In the genomic region with DNA sequence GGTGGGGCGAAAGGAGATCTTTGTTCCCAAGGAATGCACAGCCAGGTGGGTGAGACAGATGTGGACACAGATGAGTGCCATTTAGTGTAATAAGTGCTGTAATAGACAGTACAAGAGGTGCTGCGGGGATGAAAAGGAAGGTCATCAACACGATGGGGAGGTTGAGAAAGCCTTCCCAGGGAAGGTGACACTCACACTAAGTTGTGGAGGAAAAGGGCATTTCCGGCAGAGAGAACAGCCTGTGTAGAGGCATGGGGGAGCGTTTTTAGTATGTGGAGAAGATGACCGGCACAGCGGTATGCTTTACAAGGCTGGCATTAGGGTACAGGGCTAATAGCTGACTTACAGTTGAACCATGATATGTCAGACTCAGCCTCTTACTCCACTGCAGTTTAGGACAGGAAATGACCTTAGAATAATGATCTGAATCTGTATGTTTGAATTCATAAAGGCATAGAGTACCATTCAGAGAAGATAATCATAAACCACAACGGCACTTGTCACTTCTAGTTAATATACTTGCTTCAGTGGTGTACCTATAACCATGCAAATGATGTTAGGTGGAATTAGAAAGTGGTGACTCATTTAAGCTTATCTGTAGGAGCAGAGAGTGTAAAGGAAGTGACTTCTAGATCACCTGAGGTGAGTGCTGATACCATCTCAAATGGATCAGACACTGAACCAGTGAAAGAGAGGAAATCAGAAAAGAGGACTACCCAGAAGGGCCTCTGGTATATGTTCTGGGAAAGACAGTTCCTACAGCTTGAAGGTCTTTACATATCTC, we compare ENCODE assay signal across 9 cellular contexts.
DNase-seq lines count a peak whose midpoint lies in the region; ATAC-seq and TF ChIP-seq lines count a peak whose summit lies in the region.
"Had no signal": no experiment of that assay in that cellular context is flagged by ENCODE, and none has a peak within 500 bp of the region (broad histone marks: within the 10 kb centered on the region; RNA-seq: fewer than 3 reads in every experiment).

No MANE protein-coding gene starts in this region.

- no peak overlapping the region for H3K27ac ChIP-seq in upper lobe of right lung
- H3K27ac ChIP-seq in A673 (ENCODE audit: low read depth, low read length, poor library complexity, severe bottlenecking) = no peak overlapping the region

- no peaks in the 10 kb centered on the region for H3K9me3 ChIP-seq in upper lobe of right lung
- no peaks in the 10 kb centered on the region for H3K9me3 ChIP-seq in A673 (ENCODE audit: low read depth, low read length, poor library complexity, severe bottlenecking)
- H3K9me3 ChIP-seq: heart right ventricle had no signal

- H3K27me3 ChIP-seq in upper lobe of right lung (no peaks in the 10 kb centered on the region), A673 (replicated peaks; ENCODE audit: insufficient read depth, low read depth, low read length, poor library complexity) (peaks cover 2% of the 10 kb centered on the region)
- H3K27me3 ChIP-seq: heart right ventricle had no signal

- TF ChIP-seq CTCF in upper lobe of right lung (IDR thresholded peaks at IDR 0.05) = no peak
- TF ChIP-seq CTCF in A673 (conservative IDR thresholded peaks at IDR 0.05; ENCODE audit: low read depth, low read length) = no peak
- TF ChIP-seq CTCF in foreskin fibroblast (IDR thresholded peaks at IDR 0.05; ENCODE audit: low read depth, low read length) = no peak

- H3K36me3 Mint-ChIP-seq in activated naive CD4-positive, alpha-beta T cell treated with anti-CD3 and anti-CD28 coated beads, Interleukin-2, amount 50 U/mL, for 72 hours = no peaks in the 10 kb centered on the region

- H3K4me3 ChIP-seq in upper lobe of right lung (no peak overlapping the region), A673 (ENCODE audit: low read depth, low read length, poor library complexity, severe bottlenecking) (no peak overlapping the region), foreskin fibroblast (ENCODE audit: low read depth in 1 of 2, low read length in 2 of 2) (no peak overlapping the region)
- H3K4me3 ChIP-seq: heart right ventricle had no signal

- BruUV-seq in A673 (replicated peaks; lab: Mats Ljungman, UMichigan) = no TSS peak

- peaks cover 11% of the 10 kb centered on the region for H3K4me1 ChIP-seq in upper lobe of right lung
- peaks cover 4% of the 10 kb centered on the region for H3K4me1 ChIP-seq in A673 (ENCODE audit: insufficient read depth, low read length, poor library complexity, severe bottlenecking)

- CTCF ChIA-PET in A673 (lab: Charles Lee) = no interaction called here

- H3K36me3 ChIP-seq in upper lobe of right lung (no peaks in the 10 kb centered on the region), A673 (ENCODE audit: insufficient read depth, low read length, poor library complexity, severe bottlenecking) (no peaks in the 10 kb centered on the region)
- H3K36me3 ChIP-seq: heart right ventricle had no signal

- intact Hi-C loops in upper lobe of right lung (cut with DNase I) (no loop called here), Right ventricle myocardium inferior (cut with DNase I) (no loop called here), A673 (cut with micrococcal nuclease; ENCODE audit: unreplicated experiment) (no loop called here)

- H3K9me3 Mint-ChIP-seq in activated naive CD4-positive, alpha-beta T cell treated with anti-CD3 and anti-CD28 coated beads, Interleukin-2, amount 50 U/mL, for 72 hours = no peaks in the 10 kb centered on the region

- peak; percentile 90 for ATAC-seq in HG03175 (IDR thresholded peaks at IDR 0.05; ENCODE audit: unreplicated experiment)
- ATAC-seq in activated naive CD4-positive, alpha-beta T cell treated with anti-CD3 and anti-CD28 coated beads, Interleukin-2, amount 50 U/mL, for 72 hours = peak; percentile 93
- ATAC-seq in upper lobe of right lung = peak; percentile 27
- no peak for ATAC-seq in Right ventricle myocardium inferior

- POLR2A ChIA-PET in A673 (lab: Charles Lee; ENCODE audit: low non-redundant PET) = no interaction called here

- peak overlapping the region; percentile 89 to 91 for H3K27ac Mint-ChIP-seq in activated naive CD4-positive, alpha-beta T cell treated with anti-CD3 and anti-CD28 coated beads, Interleukin-2, amount 50 U/mL, for 72 hours

- peak; percentile 33 for DNase-seq in stimulated activated CD4-positive, alpha-beta T cell treated with anti-CD3 and anti-CD28 coated beads, Interleukin-15, amount 100 ng/mL, for 24 hours
- DNase-seq in stimulated activated CD4-positive, alpha-beta T cell treated with anti-CD3 and anti-CD28 coated beads, Interleukin-12 subunit alpha, Interleukin-12 subunit beta, amount 100 ng/mL, for 4 hours = no peak
- DNase-seq in activated naive CD4-positive, alpha-beta T cell treated with anti-CD3 and anti-CD28 coated beads, Interleukin-2, amount 50 U/mL, for 72 hours (ENCODE audit: low spot score in 2 of 2) = no peak
- DNase-seq in upper lobe of right lung (no peak), Right ventricle myocardium inferior (ENCODE audit: missing footprints) (no peak), A673 (ENCODE audit: low spot score) (no peak), foreskin fibroblast (no peak)
- DNase-seq: heart right ventricle had no signal
